ENCODE assay signal across 19 cellular contexts in genomic region chr5:130282044-130282443, GRCh38.
DNase-seq lines count a peak whose midpoint lies in the region; ATAC-seq and TF ChIP-seq lines count a peak whose summit lies in the region.
"Had no signal": no experiment of that assay in that cellular context is flagged by ENCODE, and none has a peak within 500 bp of the region (broad histone marks: within the 10 kb centered on the region; RNA-seq: fewer than 3 reads in every experiment).

No MANE protein-coding gene starts in this region.

- H3K4me3 ChIP-seq in breast epithelium (no peak overlapping the region), brain microvascular endothelial cell (ENCODE audit: low read depth, low read length) (no peak overlapping the region), aorta (ENCODE audit: low read length in 2 of 2) (no peak overlapping the region), smooth muscle cell (no peak overlapping the region)
- H3K4me3 ChIP-seq: adrenal gland, esophagus muscularis mucosa, lung had no signal

- ATAC-seq in aorta (ENCODE audit: low FRiP score) (peak; percentile 74), HG03571 (IDR thresholded peaks at IDR 0.05; ENCODE audit: unreplicated experiment) (no peak)
- ATAC-seq: activated T-cell treated with anti-CD3 and anti-CD28 coated beads, Interleukin-2, amount 50 U/mL, for 72 hours; natural killer cell treated with Interleukin-12 subunit alpha and Interleukin-12 subunit beta and Interleukin-15 and Interleukin-18, amount 100 ng/mL, for 72 hours had no signal

- no peaks in the 10 kb centered on the region for H3K36me3 Mint-ChIP-seq in MCF 10A (ENCODE audit: insufficient read depth, unreplicated experiment)
- H3K36me3 Mint-ChIP-seq: activated CD4-positive, alpha-beta memory T cell treated with anti-CD3 and anti-CD28 coated beads for 36 hours; CD4-positive, alpha-beta memory T cell; natural killer cell treated with Interleukin-12 subunit alpha and Interleukin-12 subunit beta and Interleukin-15 and Interleukin-18, amount 100 ng/mL, for 72 hours had no signal

- no peaks in the 10 kb centered on the region for H3K9me3 Mint-ChIP-seq in MCF 10A (ENCODE audit: unreplicated experiment)
- H3K9me3 Mint-ChIP-seq: activated CD4-positive, alpha-beta memory T cell treated with anti-CD3 and anti-CD28 coated beads for 36 hours; activated T-cell treated with anti-CD3 and anti-CD28 coated beads, Interleukin-2, amount 50 U/mL, for 72 hours; dendritic cell treated with granulocyte-macrophage colony-stimulating factor and Interleukin-4, amounts not matched to agents 40 ng/mL and 50 ng/mL, for 4 days had no signal

- no peak overlapping the region for H3K27ac ChIP-seq in breast epithelium
- no peak overlapping the region for H3K27ac ChIP-seq in brain microvascular endothelial cell
- peak overlapping the region in 1 of 2 donors; percentile 6 for H3K27ac ChIP-seq in aorta (ENCODE audit: low read depth in 1 of 2, low read length in 2 of 2)
- no peak overlapping the region for H3K27ac ChIP-seq in smooth muscle cell (ENCODE audit: low read depth)
- H3K27ac ChIP-seq: 22Rv1, adrenal gland, esophagus muscularis mucosa had no signal

- DNase-seq in MCF 10A (ENCODE audit: unreplicated experiment) (peak; percentile 24), breast epithelium (ENCODE audit: low spot score in 2 of 2) (no peak), brain microvascular endothelial cell (peak; percentile 39), glomerular visceral epithelial cell (ENCODE audit: extremely low spot score) (peak; percentile 16), aorta (no peak), activated gamma-delta T cell treated with Interleukin-2 at 50 U/mL for 16 hours (no peak), smooth muscle cell (lab: John Stamatoyannopoulos, UW; ENCODE audit: unreplicated experiment) (no peak)
- DNase-seq: activated CD4-positive, alpha-beta memory T cell treated with anti-CD3 and anti-CD28 coated beads for 36 hours; activated T-cell treated with anti-CD3 and anti-CD28 coated beads, Interleukin-2, amount 50 U/mL, for 72 hours; adrenal gland; CD4-positive, alpha-beta memory T cell; GOT3; stimulated activated CD4-positive, alpha-beta T cell treated with anti-CD3 and anti-CD28 coated beads, Interleukin-1b, Interleukin-23, amount 100 ng/mL, for 48 hours had no signal

- H3K9ac ChIP-seq in smooth muscle cell (ENCODE audit: low read depth): no peak overlapping the region

- no TSS peak for BruUV-seq in MCF 10A (replicated peaks; lab: Mats Ljungman, UMichigan)

- no peak overlapping the region for H3K4me2 ChIP-seq in smooth muscle cell

- H3K27me3 Mint-ChIP-seq in MCF 10A (ENCODE audit: insufficient read depth, unreplicated experiment): no peaks in the 10 kb centered on the region
- H3K27me3 Mint-ChIP-seq: activated CD4-positive, alpha-beta memory T cell treated with anti-CD3 and anti-CD28 coated beads for 36 hours; CD4-positive, alpha-beta memory T cell; dendritic cell treated with granulocyte-macrophage colony-stimulating factor and Interleukin-4, amounts not matched to agents 40 ng/mL and 50 ng/mL, for 4 days; natural killer cell treated with Interleukin-12 subunit alpha and Interleukin-12 subunit beta and Interleukin-15 and Interleukin-18, amount 100 ng/mL, for 72 hours had no signal

- in situ Hi-C loops in brain microvascular endothelial cell (cut with HindIII; ENCODE audit: low pct_ligation_motif_present, low sequenced_read_pairs): no loop called here

- H3K36me3 ChIP-seq in breast epithelium (no peaks in the 10 kb centered on the region), brain microvascular endothelial cell (replicated peaks) (no peaks in the 10 kb centered on the region), aorta (ENCODE audit: control insufficient read depth in 1 of 2, insufficient read depth in 2 of 2, low read length in 1 of 2) (no peaks in the 10 kb centered on the region), smooth muscle cell (ENCODE audit: low read depth) (no peaks in the 10 kb centered on the region)
- H3K36me3 ChIP-seq: adrenal gland, esophagus muscularis mucosa had no signal

- H3K79me2 ChIP-seq in smooth muscle cell (ENCODE audit: low read depth): no peaks in the 10 kb centered on the region

- H3K4me1 ChIP-seq in breast epithelium: no peaks in the 10 kb centered on the region
- H3K4me1 ChIP-seq in aorta (ENCODE audit: control insufficient read depth in 1 of 2, insufficient read depth in 2 of 2, low read length in 2 of 2): peaks cover 0 to 3% of the 10 kb centered on the region in 2 donors
- H3K4me1 ChIP-seq in smooth muscle cell (ENCODE audit: low read depth): no peaks in the 10 kb centered on the region
- H3K4me1 ChIP-seq: esophagus muscularis mucosa had no signal

- H3K27me3 ChIP-seq in breast epithelium (no peaks in the 10 kb centered on the region), brain microvascular endothelial cell (replicated peaks) (no peaks in the 10 kb centered on the region), aorta (ENCODE audit: control insufficient read depth in 1 of 2, insufficient read depth in 2 of 2, low read length in 1 of 2) (no peaks in the 10 kb centered on the region), smooth muscle cell (ENCODE audit: low read depth) (no peaks in the 10 kb centered on the region)
- H3K27me3 ChIP-seq: adrenal gland, esophagus muscularis mucosa had no signal

- intact Hi-C loops in MCF 10A (cut with micrococcal nuclease): loop anchor here (10.0 kb wide), 1 partner anchor 443 kb away; no protein-coding TSS in a partner anchor
- intact Hi-C loops in breast epithelium (cut with DNase I; ENCODE audit: low total_unique reads): no loop called here
- intact Hi-C loops in aorta (cut with DNase I): loop anchor here (5.0 to 10.0 kb wide), 3 partner anchors 60 to 380 kb away; partner anchors contain the start of gene CHSY3 (in 1 of the 2)

- no peak overlapping the region for H3K4me3 Mint-ChIP-seq in MCF 10A (ENCODE audit: unreplicated experiment)
- H3K4me3 Mint-ChIP-seq: activated CD4-positive, alpha-beta memory T cell treated with anti-CD3 and anti-CD28 coated beads for 36 hours; activated T-cell treated with anti-CD3 and anti-CD28 coated beads, Interleukin-2, amount 50 U/mL, for 72 hours; CD4-positive, alpha-beta memory T cell; dendritic cell treated with granulocyte-macrophage colony-stimulating factor and Interleukin-4, amounts not matched to agents 40 ng/mL and 50 ng/mL, for 4 days; natural killer cell treated with Interleukin-12 subunit alpha and Interleukin-12 subunit beta and Interleukin-15 and Interleukin-18, amount 100 ng/mL, for 72 hours had no signal

- TF ChIP-seq CTCF in MCF 10A (IDR thresholded peaks at IDR 0.05; ENCODE audit: unreplicated experiment) (no peak), breast epithelium (IDR thresholded peaks at IDR 0.05) (no peak), brain microvascular endothelial cell (IDR thresholded peaks at IDR 0.05; ENCODE audit: low read depth, low read length, missing control alignments) (no peak), smooth muscle cell (IDR thresholded peaks at IDR 0.05; ENCODE audit: borderline replicate concordance, insufficient read depth, poor library complexity, severe bottlenecking) (no peak)

- H3F3A ChIP-seq in smooth muscle cell (ENCODE audit: low read depth): no peaks in the 10 kb centered on the region

- H4K20me1 ChIP-seq in smooth muscle cell (ENCODE audit: low read depth): no peaks in the 10 kb centered on the region

- H3K27ac Mint-ChIP-seq in MCF 10A (ENCODE audit: low read depth, unreplicated experiment): no peak overlapping the region
- H3K27ac Mint-ChIP-seq: activated CD4-positive, alpha-beta memory T cell treated with anti-CD3 and anti-CD28 coated beads for 36 hours; activated T-cell treated with anti-CD3 and anti-CD28 coated beads, Interleukin-2, amount 50 U/mL, for 72 hours; CD4-positive, alpha-beta memory T cell; dendritic cell treated with granulocyte-macrophage colony-stimulating factor and Interleukin-4, amounts not matched to agents 40 ng/mL and 50 ng/mL, for 4 days; natural killer cell treated with Interleukin-12 subunit alpha and Interleukin-12 subunit beta and Interleukin-15 and Interleukin-18, amount 100 ng/mL, for 72 hours had no signal

- CTCF ChIA-PET in MCF 10A (lab: Yijun Ruan, JAX): no interaction called here

- H3K4me1 Mint-ChIP-seq in MCF 10A (ENCODE audit: insufficient read depth, unreplicated experiment): peaks cover 19% of the 10 kb centered on the region
- H3K4me1 Mint-ChIP-seq: CD4-positive, alpha-beta memory T cell had no signal

- H3K9me3 ChIP-seq in breast epithelium (no peaks in the 10 kb centered on the region), aorta (ENCODE audit: control insufficient read depth, low read length) (no peaks in the 10 kb centered on the region), smooth muscle cell (replicated peaks; ENCODE audit: low read depth) (no peaks in the 10 kb centered on the region)
- H3K9me3 ChIP-seq: adrenal gland, esophagus muscularis mucosa had no signal

- WGBS in aorta, 2 donors: 3 to 7% methylated on average over 1 of the region's 1 CpG
- 75% methylated on average over 1 of the region's 1 CpG for WGBS in smooth muscle cell (ENCODE audit: low lambda C conversion rate)

- TF ChIP-seq POLR2A in breast epithelium (IDR thresholded peaks at IDR 0.05): no peak

- POLR2A ChIA-PET in MCF 10A (lab: Yijun Ruan, JAX): no interaction called here

- H2AFZ ChIP-seq in smooth muscle cell (ENCODE audit: low read depth): no peak overlapping the region

Comparison
In these comparisons a context has a peak if more than half of its experiments do, and no peak if none do; other contexts are left out.
1. DNase-seq: peak in MCF 10A (single experiment), brain microvascular endothelial cell (single experiment) and glomerular visceral epithelial cell (single experiment); none in breast epithelium (0 of 2), aorta (0 of 2), activated gamma-delta T cell treated with Interleukin-2 at 50 U/mL for 16 hours (single experiment) and smooth muscle cell (single experiment).